Comparison of ENCODE assay signal across 34 cellular contexts in the genomic region with DNA sequence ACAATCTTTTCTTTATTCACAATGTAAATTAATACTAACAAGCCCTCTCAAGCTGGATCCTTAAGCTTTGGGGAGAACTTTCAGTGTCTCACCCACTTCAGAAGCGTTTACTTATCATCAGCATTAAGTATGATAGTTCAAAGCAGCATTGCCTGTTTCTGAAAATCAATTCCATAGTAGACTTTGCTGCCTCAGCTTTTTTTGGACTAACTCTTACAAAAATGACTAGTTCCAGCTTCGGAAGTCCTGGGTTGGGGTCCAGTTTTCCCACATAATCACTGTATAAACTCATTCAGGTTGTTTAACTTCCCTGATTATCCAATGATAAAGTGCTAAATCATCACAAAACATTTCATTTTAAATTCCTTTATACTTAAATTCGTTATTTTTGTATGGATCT.
"Had no signal": no experiment of that assay in that cellular context is flagged by ENCODE, and none has a peak within 500 bp of the region (broad histone marks: within the 10 kb centered on the region; RNA-seq: fewer than 3 reads in every experiment).

No MANE protein-coding gene starts in this region.

- FAIRE-seq: astrocyte, bronchial epithelial cell had no signal

- H3K27me3 ChIP-seq: adrenal gland, ascending aorta, body of pancreas, brain microvascular endothelial cell had no signal

- H3K4me3 ChIP-seq: adrenal gland, ascending aorta, body of pancreas, breast epithelium, cardiac muscle cell had no signal

- ATAC-seq: activated naive CD4-positive, alpha-beta T cell treated with anti-CD3 and anti-CD28 coated beads, Interleukin-2, amount 50 U/mL, for 72 hours; activated naive CD8-positive, alpha-beta T cell treated with anti-CD3 and anti-CD28 coated beads, Interleukin-2, amount 50 U/mL, for 24 hours; activated T-cell treated with anti-CD3 and anti-CD28 coated beads, Interleukin-2, amount 50 U/mL, for 4 hours; activated T-cell treated with anti-CD3 and anti-CD28 coated beads, Interleukin-2, amount 50 U/mL, for 72 hours; activated T-helper 17 cell treated with anti-CD3 and anti-CD28 coated beads, Interleukin-2, amount 50 U/mL, for 72 hours; body of pancreas had no signal

- H3K27ac ChIP-seq: adrenal gland, ascending aorta, body of pancreas, brain microvascular endothelial cell, breast epithelium, cardiac muscle cell had no signal

- H3K9me3 ChIP-seq: adrenal gland, body of pancreas, breast epithelium had no signal

- H3K4me1 ChIP-seq: adrenal gland, ascending aorta, body of pancreas, breast epithelium had no signal

- DNase-seq: activated effector memory CD4-positive, alpha-beta T cell treated with anti-CD3 and anti-CD28 coated beads, Interleukin-2, amount 50 U/mL, for 16 hours; activated effector memory CD4-positive, alpha-beta T cell treated with Interleukin-2 at 50 U/mL for 16 hours; activated gamma-delta T cell; activated gamma-delta T cell treated with Interleukin-2 at 50 U/mL for 16 hours; activated naive CD4-positive, alpha-beta T cell; activated naive CD4-positive, alpha-beta T cell treated with anti-CD3 and anti-CD28 coated beads for 36 hours; activated naive CD4-positive, alpha-beta T cell treated with anti-CD3 and anti-CD28 coated beads, Interleukin-2, amount 10 ng/mL, durations not matched to agents 7 days and 5 days; activated naive CD4-positive, alpha-beta T cell treated with anti-CD3 and anti-CD28 coated beads, Interleukin-2, amount 50 U/mL, for 16 hours; activated naive CD4-positive, alpha-beta T cell treated with Interleukin-2 at 50 U/mL for 16 hours; activated naive CD8-positive, alpha-beta T cell treated with anti-CD3 and anti-CD28 coated beads for 36 hours; activated naive CD8-positive, alpha-beta T cell treated with anti-CD3 and anti-CD28 coated beads, Interleukin-2, amount 10 ng/mL, durations not matched to agents 7 days and 5 days; activated naive CD8-positive, alpha-beta T cell treated with anti-CD3 and anti-CD28 coated beads, Interleukin-2, amount 50 U/mL, for 24 hours; activated T-cell treated with anti-CD3 and anti-CD28 coated beads, Interleukin-2, amount 50 U/mL, for 1 hour; activated T-cell treated with anti-CD3 and anti-CD28 coated beads, Interleukin-2, amount 50 U/mL, for 24 hours; activated T-cell treated with anti-CD3 and anti-CD28 coated beads, Interleukin-2, amount 50 U/mL, for 4 hours; activated T-cell treated with anti-CD3 and anti-CD28 coated beads, Interleukin-2, amount 50 U/mL, for 48 hours; activated T-cell treated with anti-CD3 and anti-CD28 coated beads, Interleukin-2, amount 50 U/mL, for 72 hours; adrenal gland; amniotic stem cell; amygdala; anterior cingulate cortex; aorta; body of pancreas; brain microvascular endothelial cell; caudate nucleus; central memory CD4-positive, alpha-beta T cell; cerebellar nuclear complex had no signal

- H3K36me3 ChIP-seq: adrenal gland, ascending aorta, brain microvascular endothelial cell, breast epithelium, cardiac muscle cell had no signal
